Comparison of ENCODE assay signal across 8 cellular contexts in the genomic region with DNA sequence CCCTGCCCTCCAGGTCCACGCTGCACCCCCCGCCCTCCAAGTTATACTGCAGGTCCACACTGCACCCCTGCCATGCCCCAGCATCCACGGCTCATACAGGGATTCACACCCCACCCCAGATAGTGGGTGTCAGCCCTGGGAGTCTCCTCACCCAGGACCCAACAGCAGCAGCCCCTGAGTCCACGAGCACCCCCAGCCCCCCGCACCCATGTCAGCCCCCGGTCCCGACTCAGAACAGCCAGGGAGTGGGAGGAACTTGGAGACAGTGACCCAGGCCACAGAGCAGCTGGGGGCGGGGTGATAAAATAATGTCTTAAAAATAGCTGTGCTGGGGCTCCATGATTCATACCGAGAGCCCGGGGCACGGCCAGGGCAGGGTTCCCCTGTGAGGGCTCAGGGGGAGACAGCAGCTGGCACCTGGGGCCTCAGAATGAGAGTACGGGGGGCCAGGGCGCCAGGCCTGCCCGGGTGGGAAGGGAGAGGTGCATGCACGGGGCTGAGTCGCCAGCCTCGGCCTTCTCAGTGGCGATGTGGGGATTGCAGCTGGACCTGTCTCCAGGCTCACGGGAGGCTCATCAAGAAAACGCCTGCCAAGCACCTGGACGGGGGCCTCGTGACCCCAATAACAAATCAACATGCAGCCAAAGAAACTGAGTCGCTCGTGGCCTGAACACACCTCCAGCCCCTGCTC. TPM values are rescaled to one million over a fixed set of nuclear protein-coding genes. Genes with fewer than 3 reads are reported as not detected.
DNase-seq lines count a peak whose midpoint lies in the region; ATAC-seq and TF ChIP-seq lines count a peak whose summit lies in the region.

No MANE protein-coding gene starts in this region.

- peak; percentile 53 for DNase-seq in RPMI7951 (ENCODE audit: low read depth)
- DNase-seq in brain microvascular endothelial cell: peak; percentile 43
- peak; percentile 44 to 65 for DNase-seq in stimulated activated CD4-positive, alpha-beta T cell treated with anti-CD3 and anti-CD28 coated beads, Interleukin-15, amount 100 ng/mL, for 48 hours (ENCODE audit: low read depth in 2 of 2)
- no peak for DNase-seq in NCI-H446 treated with DMSO at 0.1 percent for 48 hours (lab: John Stamatoyannopoulos, UW)
- DNase-seq in Ammon's horn (ENCODE audit: low spot score): no peak
- no peak for DNase-seq in dermis blood vessel endothelial cell

- TF ChIP-seq CTCF in brain microvascular endothelial cell (IDR thresholded peaks at IDR 0.05; ENCODE audit: low read depth, low read length, missing control alignments): no peak

- H3K36me3 ChIP-seq in brain microvascular endothelial cell (replicated peaks): no peaks in the 10 kb centered on the region

- H3K27me3 ChIP-seq in brain microvascular endothelial cell (replicated peaks): no peaks in the 10 kb centered on the region

- H3K27ac ChIP-seq in brain microvascular endothelial cell: no peak overlapping the region

- in situ Hi-C loops in brain microvascular endothelial cell (cut with HindIII; ENCODE audit: low pct_ligation_motif_present, low sequenced_read_pairs): no loop called here

- no peak overlapping the region for H3K4me3 ChIP-seq in brain microvascular endothelial cell (ENCODE audit: low read depth, low read length)

- ATAC-seq in GM18511 (IDR thresholded peaks at IDR 0.05; ENCODE audit: unreplicated experiment): peak; percentile 67
- peak; percentile 48 for ATAC-seq in HG02678 (IDR thresholded peaks at IDR 0.05; ENCODE audit: unreplicated experiment)

RNA-seq across cellular contexts. Expression of a gene that starts 29.8 kb away (rescaled TPM):
- total RNA-seq in RPMI7951 (2014; rRNA removed; shearing (Covaris generic)): 1.6 and 1.8 TPM in 2 replicates
- 1.7 and 2.9 TPM in 2 replicates for total RNA-seq in dermis blood vessel endothelial cell

RNA-seq across cellular contexts. Expression of a gene that starts 48.3 kb away (rescaled TPM):
- 22.4 and 24.6 TPM in 2 replicates for total RNA-seq in RPMI7951 (2014; rRNA removed; shearing (Covaris generic))
- total RNA-seq in dermis blood vessel endothelial cell: 35.4 and 45.0 TPM in 2 replicates

RNA-seq across cellular contexts. Expression of a gene that starts 50.7 kb away (rescaled TPM):
- 6.8 and 7.1 TPM in 2 replicates for total RNA-seq in RPMI7951 (2014; rRNA removed; shearing (Covaris generic))
- 7.2 and 12.4 TPM in 2 replicates for total RNA-seq in dermis blood vessel endothelial cell

RNA-seq across cellular contexts. Expression of a gene that starts 58.3 kb away (rescaled TPM):
- total RNA-seq in RPMI7951 (2014; rRNA removed; shearing (Covaris generic)): not detected in 2 replicates
- not detected in 2 replicates for total RNA-seq in dermis blood vessel endothelial cell

Comparison
In these comparisons a context has a peak if more than half of its experiments do, and no peak if none do; other contexts are left out.
1. DNase-seq: peak in RPMI7951 (single experiment), brain microvascular endothelial cell (single experiment) and stimulated activated CD4-positive, alpha-beta T cell treated with anti-CD3 and anti-CD28 coated beads, Interleukin-15, amount 100 ng/mL, for 48 hours (2 of 2); none in NCI-H446 treated with DMSO at 0.1 percent for 48 hours (single experiment), Ammon's horn (single experiment) and dermis blood vessel endothelial cell (single experiment).